In genomic region chr20:35344354-35344837, GRCh38 we compare ENCODE assay signal across 13 cellular contexts. TPM values are rescaled to one million over a fixed set of nuclear protein-coding genes. Genes with fewer than 3 reads are reported as not detected.
A peak's percentile ranks its signal among the peaks of the same experiment; 100 is the strongest.
DNase-seq lines count a peak whose midpoint lies in the region; ATAC-seq and TF ChIP-seq lines count a peak whose summit lies in the region.
"Had no signal": no experiment of that assay in that cellular context is flagged by ENCODE, and none has a peak within 500 bp of the region (broad histone marks: within the 10 kb centered on the region; RNA-seq: fewer than 3 reads in every experiment).

No MANE protein-coding gene starts in this region.

- TF ChIP-seq CTCF in MCF 10A (IDR thresholded peaks at IDR 0.05; ENCODE audit: unreplicated experiment), result no peak
- no peak for TF ChIP-seq CTCF in lower lobe of right lung (IDR thresholded peaks at IDR 0.05)

- POLR2A ChIA-PET in MCF 10A (lab: Yijun Ruan, JAX), result interaction anchor here (0.7 to 5.4 kb wide), 20 partner anchors 9 to 111 kb away, joined by 3 to 48 read pairs (median 5); partner anchors contain the start of genes CEP250, EIF6, MMP24OS and UQCC1

- peaks cover 34% of the 10 kb centered on the region for H3K4me1 Mint-ChIP-seq in MCF 10A (ENCODE audit: insufficient read depth, unreplicated experiment)
- no peaks in the 10 kb centered on the region for H3K4me1 Mint-ChIP-seq in T-helper 2 cell treated with Interferon-gamma antibody and Interleukin-4, amounts not matched to agents 5 μg/mL and 100 μg/mL, for 36 hours (ENCODE audit: low read depth)

- H3K9me3 Mint-ChIP-seq in MCF 10A (ENCODE audit: unreplicated experiment), result no peaks in the 10 kb centered on the region
- no peaks in the 10 kb centered on the region for H3K9me3 Mint-ChIP-seq in T-helper 2 cell treated with Interferon-gamma antibody and Interleukin-4, amounts not matched to agents 5 μg/mL and 100 μg/mL, for 36 hours

- no peak overlapping the region for H3K4me3 ChIP-seq in lower lobe of right lung

- H3K36me3 ChIP-seq in lower lobe of right lung, result peaks cover 62% of the 10 kb centered on the region

- in situ Hi-C loops in Caki2 (cut with HindIII; ENCODE audit: low pct_unique_long_range_greater_than_20kb, low sequenced_read_pairs), result no loop called here

- H3K4me3 Mint-ChIP-seq in MCF 10A (ENCODE audit: unreplicated experiment), result peak overlapping the region; percentile 41
- no peak overlapping the region for H3K4me3 Mint-ChIP-seq in T-helper 2 cell treated with Interferon-gamma antibody and Interleukin-4, amounts not matched to agents 5 μg/mL and 100 μg/mL, for 36 hours
- H3K4me3 Mint-ChIP-seq: stimulated activated naive B cell treated with anti-CD40 and anti-IgM and Interleukin-4, amounts not matched to agents 10 μg/mL and 1 μg/mL and 100 μg/mL, for 72 hours had no signal

- no TSS peak for BruUV-seq in MCF 10A (replicated peaks; lab: Mats Ljungman, UMichigan)

- peak; percentile 26 for DNase-seq in Caki2 (ENCODE audit: low read depth)
- peak; percentile 29 for DNase-seq in NCI-H2029 (lab: John Stamatoyannopoulos, UW)
- DNase-seq in MCF 10A (ENCODE audit: unreplicated experiment), result peak; percentile 85
- peak; percentile 56 for DNase-seq in lower lobe of right lung
- DNase-seq in activated CD8-positive, alpha-beta memory T cell treated with anti-CD3 and anti-CD28 coated beads for 24 hours, result no peak
- no peak for DNase-seq in iPS-NIHi11 (ENCODE audit: low spot score)
- DNase-seq in T-helper 2 cell treated with Interferon-gamma antibody and Interleukin-4, amounts not matched to agents 5 μg/mL and 100 μg/mL, for 36 hours (ENCODE audit: low spot score), result no peak
- DNase-seq: effector CD8-positive, alpha-beta T cell; stimulated activated naive B cell treated with anti-CD40 and anti-IgM and Interleukin-4, amounts not matched to agents 10 μg/mL and 1 μg/mL and 100 μg/mL, for 72 hours had no signal

- no peaks in the 10 kb centered on the region for H3K27me3 ChIP-seq in lower lobe of right lung (ENCODE audit: low read depth)
- H3K27me3 ChIP-seq: neutrophil had no signal

- H3K27me3 Mint-ChIP-seq in MCF 10A (ENCODE audit: insufficient read depth, unreplicated experiment), result no peaks in the 10 kb centered on the region
- H3K27me3 Mint-ChIP-seq in T-helper 2 cell treated with Interferon-gamma antibody and Interleukin-4, amounts not matched to agents 5 μg/mL and 100 μg/mL, for 36 hours (ENCODE audit: low read depth), result no peaks in the 10 kb centered on the region
- H3K27me3 Mint-ChIP-seq: stimulated activated naive B cell treated with anti-CD40 and anti-IgM and Interleukin-4, amounts not matched to agents 10 μg/mL and 1 μg/mL and 100 μg/mL, for 72 hours had no signal

- peak; percentile 45 to 55 for ATAC-seq in lower lobe of right lung
- no peak for ATAC-seq in GM18868 (IDR thresholded peaks at IDR 0.05; ENCODE audit: unreplicated experiment)
- ATAC-seq: activated CD4-positive, CD25-positive, alpha-beta regulatory T cell treated with anti-CD3 and anti-CD28 coated beads, Interleukin-2, amount 50 U/mL, for 24 hours; stimulated activated naive B cell treated with anti-CD40 and anti-IgM and Interleukin-4, amounts not matched to agents 10 μg/mL and 1 μg/mL and 100 μg/mL, for 72 hours had no signal

- no peaks in the 10 kb centered on the region for H3K9me3 ChIP-seq in lower lobe of right lung
- H3K9me3 ChIP-seq: neutrophil had no signal

- intact Hi-C loops in MCF 10A (cut with micrococcal nuclease) (no loop called here), lower lobe of right lung (cut with DNase I) (no loop called here)

- peaks cover 72% of the 10 kb centered on the region for H3K36me3 Mint-ChIP-seq in MCF 10A (ENCODE audit: insufficient read depth, unreplicated experiment)
- H3K36me3 Mint-ChIP-seq in T-helper 2 cell treated with Interferon-gamma antibody and Interleukin-4, amounts not matched to agents 5 μg/mL and 100 μg/mL, for 36 hours (ENCODE audit: low read depth), result peaks cover 35% of the 10 kb centered on the region

- CTCF ChIA-PET in MCF 10A (lab: Yijun Ruan, JAX), result interaction anchor here (0.6 to 3.8 kb wide), 8 partner anchors 13 to 102 kb away, joined by 3 to 18 read pairs (median 7); partner anchors contain the start of gene GDF5

- no peak overlapping the region for H3K27ac ChIP-seq in lower lobe of right lung
- H3K27ac ChIP-seq: neutrophil had no signal

- peak overlapping the region; percentile 67 for H3K27ac Mint-ChIP-seq in MCF 10A (ENCODE audit: low read depth, unreplicated experiment)
- H3K27ac Mint-ChIP-seq in T-helper 2 cell treated with Interferon-gamma antibody and Interleukin-4, amounts not matched to agents 5 μg/mL and 100 μg/mL, for 36 hours, result no peak overlapping the region
- H3K27ac Mint-ChIP-seq: stimulated activated naive B cell treated with anti-CD40 and anti-IgM and Interleukin-4, amounts not matched to agents 10 μg/mL and 1 μg/mL and 100 μg/mL, for 72 hours had no signal

- H3K4me1 ChIP-seq in lower lobe of right lung, result peaks cover 7% of the 10 kb centered on the region

RNA-seq across cellular contexts. Expression of gene FAM83C, which starts 52.2 kb away (rescaled TPM):
- total RNA-seq in Caki2 (2014; rRNA removed; shearing (Covaris generic); ENCODE audit: low replicate concordance), result 0.20 TPM in 1 of 2 replicates, not detected in the other
- total RNA-seq in MCF 10A (2022) (not detected in 2 replicates), lower lobe of right lung (not detected)
- total RNA-seq: H1 had no signal

RNA-seq across cellular contexts. Expression of gene EIF6, which starts 59.8 kb away (rescaled TPM):
- total RNA-seq in Caki2 (2014; rRNA removed; shearing (Covaris generic); ENCODE audit: low replicate concordance), result 321 and 355 TPM in 2 replicates
- total RNA-seq in MCF 10A (2022), result 322 and 354 TPM in 2 replicates
- 72.6 TPM for total RNA-seq in lower lobe of right lung

Comparison
In these comparisons a context has a peak if more than half of its experiments do, and no peak if none do; other contexts are left out.
1. DNase-seq: peak in Caki2 (single experiment), NCI-H2029 (single experiment), MCF 10A (single experiment) and lower lobe of right lung (single experiment); none in activated CD8-positive, alpha-beta memory T cell treated with anti-CD3 and anti-CD28 coated beads for 24 hours (single experiment), iPS-NIHi11 (single experiment) and T-helper 2 cell treated with Interferon-gamma antibody and Interleukin-4, amounts not matched to agents 5 μg/mL and 100 μg/mL, for 36 hours (single experiment).